In genomic region chr15:55742498-55742926, GRCh38 we compare ENCODE assay signal across 9 cellular contexts. TPM values are rescaled to one million over a fixed set of nuclear protein-coding genes. Genes with fewer than 3 reads are reported as not detected.
DNase-seq lines count a peak whose midpoint lies in the region; ATAC-seq and TF ChIP-seq lines count a peak whose summit lies in the region.
"Had no signal": no experiment of that assay in that cellular context is flagged by ENCODE, and none has a peak within 500 bp of the region (broad histone marks: within the 10 kb centered on the region; RNA-seq: fewer than 3 reads in every experiment).

No MANE protein-coding gene starts in this region.

- TF ChIP-seq CTCF in A673 (conservative IDR thresholded peaks at IDR 0.05; ENCODE audit: low read depth, low read length) (no peak), GM12865 (IDR thresholded peaks at IDR 0.05; ENCODE audit: insufficient read depth, low read depth, low read length, missing control alignments) (no peak), PC-9 (conservative IDR thresholded peaks at IDR 0.05) (no peak; the same call in 1 of the 2 replicates), colonic mucosa (IDR thresholded peaks at IDR 0.05) (no peak)

- ATAC-seq in memory B cell (ENCODE audit: low read depth) (peak; percentile 55), HG03565 (IDR thresholded peaks at IDR 0.05; ENCODE audit: unreplicated experiment) (no peak)
- ATAC-seq: HCT116 had no signal

- no peak overlapping the region for H3K27ac Mint-ChIP-seq in memory B cell

- H4K20me1 ChIP-seq in PC-9 (ENCODE audit: insufficient read depth): 0 out of 2 replicates have a peak, but pooled peaks cover 7% of the 10 kb centered on the region

- no TSS peak for BruUV-seq in A673 (replicated peaks; lab: Mats Ljungman, UMichigan)
- BruUV-seq in PC-9 (replicated peaks; lab: Mats Ljungman, UMichigan): no TSS peak

- no peaks in the 10 kb centered on the region for H3K36me3 Mint-ChIP-seq in memory B cell

- H3K9me3 ChIP-seq in A673 (ENCODE audit: low read depth, low read length, poor library complexity, severe bottlenecking) (no peaks in the 10 kb centered on the region), PC-9 (ENCODE audit: insufficient read depth, low read depth) (no peaks in the 10 kb centered on the region), colonic mucosa (no peaks in the 10 kb centered on the region)

- DNase-seq in A673 (ENCODE audit: low spot score) (no peak), GM12865 (ENCODE audit: low read depth) (peak; percentile 9), PC-9 (peak in 1 of 2 experiments; percentile 27), colonic mucosa (peak; percentile 29), memory B cell (ENCODE audit: low spot score in 2 of 2) (peak in 1 of 2 donors; percentile 18), ureter (ENCODE audit: low spot score) (peak; percentile 50), AML-193 (lab: John Stamatoyannopoulos, UW) (no peak)

- H3K27ac ChIP-seq in A673 (ENCODE audit: low read depth, low read length, poor library complexity, severe bottlenecking) (no peak overlapping the region), PC-9 (no peak overlapping the region), colonic mucosa (peak overlapping the region; percentile 22)

- H3K4me1 ChIP-seq in A673 (ENCODE audit: insufficient read depth, low read length, poor library complexity, severe bottlenecking) (peaks cover 32% of the 10 kb centered on the region), PC-9 (replicated peaks; ENCODE audit: insufficient read depth) (peaks cover 29% of the 10 kb centered on the region), colonic mucosa (peaks cover 7% of the 10 kb centered on the region)

- H3K4me3 Mint-ChIP-seq in memory B cell: peak overlapping the region; percentile 80

- peak overlapping the region in 1 of 2 donors; percentile 8 for H3K9ac ChIP-seq in colonic mucosa (ENCODE audit: low read depth in 2 of 2, low read length in 2 of 2)

- H3K4me3 ChIP-seq in A673 (ENCODE audit: low read depth, low read length, poor library complexity, severe bottlenecking) (peak overlapping the region; percentile 42), GM12865 (ENCODE audit: low read depth, low read length) (peak overlapping the region; percentile 61), PC-9 (peak overlapping the region; percentile 90), colonic mucosa (peak overlapping the region; percentile 61)

- no peaks in the 10 kb centered on the region; the same call in 1 of the 2 replicates for H3F3A ChIP-seq in PC-9 (ENCODE audit: insufficient read depth, low read depth)

- CTCF ChIA-PET in A673 (lab: Charles Lee): no interaction called here
- CTCF ChIA-PET in PC-9 (lab: Charles Lee): no interaction called here

- POLR2A ChIA-PET in A673 (lab: Charles Lee; ENCODE audit: low non-redundant PET): no interaction called here
- POLR2A ChIA-PET in PC-9 (lab: Charles Lee; ENCODE audit: unreplicated experiment): no interaction called here

- peaks cover 84% of the 10 kb centered on the region for H3K27me3 ChIP-seq in A673 (replicated peaks; ENCODE audit: insufficient read depth, low read depth, low read length, poor library complexity)
- no peaks in the 10 kb centered on the region for H3K27me3 ChIP-seq in PC-9 (ENCODE audit: insufficient read depth, low read depth)
- peaks cover 53% of the 10 kb centered on the region for H3K27me3 ChIP-seq in colonic mucosa

- H3K4me1 Mint-ChIP-seq in memory B cell: peaks cover 2% of the 10 kb centered on the region

- peak overlapping the region; percentile 90 for H2AFZ ChIP-seq in PC-9

- H3K79me2 ChIP-seq in PC-9 (ENCODE audit: low read depth): peaks cover 37% of the 10 kb centered on the region

- peaks cover 13% of the 10 kb centered on the region for H3K27me3 Mint-ChIP-seq in memory B cell

- H3K9me2 ChIP-seq in PC-9 (ENCODE audit: insufficient read depth): no peaks in the 10 kb centered on the region

- H3K36me3 ChIP-seq in A673 (ENCODE audit: insufficient read depth, low read length, poor library complexity, severe bottlenecking) (no peaks in the 10 kb centered on the region), PC-9 (ENCODE audit: low read depth) (no peaks in the 10 kb centered on the region), colonic mucosa (no peaks in the 10 kb centered on the region)

- no peaks in the 10 kb centered on the region for H3K9me3 Mint-ChIP-seq in memory B cell

- intact Hi-C loops in A673 (cut with micrococcal nuclease; ENCODE audit: unreplicated experiment) (loop anchor here (2.0 to 5.0 kb wide), 2 partner anchors 32 to 90 kb away; no protein-coding TSS in a partner anchor), PC-9 (cut with micrococcal nuclease; ENCODE audit: unreplicated experiment) (loop anchor here (5.0 kb wide), 1 partner anchor 55 kb away; no protein-coding TSS in a partner anchor), colonic mucosa (cut with DNase I) (no loop called here)

- peak overlapping the region; percentile 87 for H3K4me2 ChIP-seq in PC-9

RNA-seq across cellular contexts. Expression of gene PRTG, which starts 0.4 kb away (rescaled TPM):
- total RNA-seq in A673 (2021) (0.02 TPM in 1 of 2 replicates, not detected in the other), PC-9 (2021) (11.4 and 16.5 TPM in 2 replicates), colonic mucosa (1 to 10 TPM in 1 of 2 donors, under 1 TPM in 1; 0.32 to 1.2 TPM), ureter (3.7 TPM)

Comparison
In these comparisons a context has a peak if more than half of its experiments do, and no peak if none do; other contexts are left out.
1. DNase-seq: peak in GM12865 (single experiment), colonic mucosa (single experiment) and ureter (single experiment); none in A673 (single experiment) and AML-193 (0 of 2).
2. Peak in every context shown above with its lines, with median percentiles within 50 percentile points of each other: H3K4me3 ChIP-seq.